1 cellular context compared by ENCODE assay signal in genomic region chr6:99568103-99568933, GRCh38.
TF ChIP-seq lines count a peak whose summit lies in the region.

CCNC (minus strand) TSS chr6:99568660; CDS start chr6:99568527, 133 bp downstream.

TF ChIP-seq in HepG2, 621 proteins besides CTCF, POLR2A, EP300 and RAD21 (continued from another document and continues in another):
- TF ChIP-seq SNAPC5 (CRISPR knock-in tag; IDR thresholded peaks at IDR 0.05; ENCODE audit: borderline replicate concordance): 0 out of 2 replicates have a peak, but pooled peaks have one; percentile 74
- TF ChIP-seq FIP1L1 (IDR thresholded peaks at IDR 0.05; ENCODE audit: borderline replicate concordance, insufficient read depth, low read depth, low read length): 0 out of 2 replicates have a peak, but pooled peaks have one; percentile 53
- TF ChIP-seq ZNF549 (CRISPR knock-in tag; IDR thresholded peaks at IDR 0.05): 0 out of 2 replicates have a peak, but pooled peaks have one; percentile 35
- no peak for TF ChIP-seq HNRNPK (IDR thresholded peaks at IDR 0.05; ENCODE audit: low read depth, low read length, poor library complexity, severe bottlenecking)
- TF ChIP-seq, protein P1, sequence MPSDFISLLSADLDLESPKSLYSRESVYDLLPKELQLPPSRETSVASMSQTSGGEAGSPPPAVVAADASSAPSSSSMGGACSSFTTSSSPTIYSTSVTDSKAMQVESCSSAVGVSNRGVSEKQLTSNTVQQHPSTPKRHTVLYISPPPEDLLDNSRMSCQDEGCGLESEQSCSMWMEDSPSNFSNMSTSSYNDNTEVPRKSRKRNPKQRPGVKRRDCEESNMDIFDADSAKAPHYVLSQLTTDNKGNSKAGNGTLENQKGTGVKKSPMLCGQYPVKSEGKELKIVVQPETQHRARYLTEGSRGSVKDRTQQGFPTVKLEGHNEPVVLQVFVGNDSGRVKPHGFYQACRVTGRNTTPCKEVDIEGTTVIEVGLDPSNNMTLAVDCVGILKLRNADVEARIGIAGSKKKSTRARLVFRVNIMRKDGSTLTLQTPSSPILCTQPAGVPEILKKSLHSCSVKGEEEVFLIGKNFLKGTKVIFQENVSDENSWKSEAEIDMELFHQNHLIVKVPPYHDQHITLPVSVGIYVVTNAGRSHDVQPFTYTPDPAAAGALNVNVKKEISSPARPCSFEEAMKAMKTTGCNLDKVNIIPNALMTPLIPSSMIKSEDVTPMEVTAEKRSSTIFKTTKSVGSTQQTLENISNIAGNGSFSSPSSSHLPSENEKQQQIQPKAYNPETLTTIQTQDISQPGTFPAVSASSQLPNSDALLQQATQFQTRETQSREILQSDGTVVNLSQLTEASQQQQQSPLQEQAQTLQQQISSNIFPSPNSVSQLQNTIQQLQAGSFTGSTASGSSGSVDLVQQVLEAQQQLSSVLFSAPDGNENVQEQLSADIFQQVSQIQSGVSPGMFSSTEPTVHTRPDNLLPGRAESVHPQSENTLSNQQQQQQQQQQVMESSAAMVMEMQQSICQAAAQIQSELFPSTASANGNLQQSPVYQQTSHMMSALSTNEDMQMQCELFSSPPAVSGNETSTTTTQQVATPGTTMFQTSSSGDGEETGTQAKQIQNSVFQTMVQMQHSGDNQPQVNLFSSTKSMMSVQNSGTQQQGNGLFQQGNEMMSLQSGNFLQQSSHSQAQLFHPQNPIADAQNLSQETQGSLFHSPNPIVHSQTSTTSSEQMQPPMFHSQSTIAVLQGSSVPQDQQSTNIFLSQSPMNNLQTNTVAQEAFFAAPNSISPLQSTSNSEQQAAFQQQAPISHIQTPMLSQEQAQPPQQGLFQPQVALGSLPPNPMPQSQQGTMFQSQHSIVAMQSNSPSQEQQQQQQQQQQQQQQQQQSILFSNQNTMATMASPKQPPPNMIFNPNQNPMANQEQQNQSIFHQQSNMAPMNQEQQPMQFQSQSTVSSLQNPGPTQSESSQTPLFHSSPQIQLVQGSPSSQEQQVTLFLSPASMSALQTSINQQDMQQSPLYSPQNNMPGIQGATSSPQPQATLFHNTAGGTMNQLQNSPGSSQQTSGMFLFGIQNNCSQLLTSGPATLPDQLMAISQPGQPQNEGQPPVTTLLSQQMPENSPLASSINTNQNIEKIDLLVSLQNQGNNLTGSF (CRISPR knock-in tag; IDR thresholded peaks at IDR 0.05): 0 out of 2 replicates have a peak, but pooled peaks have one; percentile 70
- peak; percentile 91 for TF ChIP-seq MIXL1 (CRISPR knock-in tag; IDR thresholded peaks at IDR 0.05)
- peak; percentile 99 for TF ChIP-seq KMT2B (CRISPR knock-in tag; IDR thresholded peaks at IDR 0.05)
- TF ChIP-seq, protein P2, sequence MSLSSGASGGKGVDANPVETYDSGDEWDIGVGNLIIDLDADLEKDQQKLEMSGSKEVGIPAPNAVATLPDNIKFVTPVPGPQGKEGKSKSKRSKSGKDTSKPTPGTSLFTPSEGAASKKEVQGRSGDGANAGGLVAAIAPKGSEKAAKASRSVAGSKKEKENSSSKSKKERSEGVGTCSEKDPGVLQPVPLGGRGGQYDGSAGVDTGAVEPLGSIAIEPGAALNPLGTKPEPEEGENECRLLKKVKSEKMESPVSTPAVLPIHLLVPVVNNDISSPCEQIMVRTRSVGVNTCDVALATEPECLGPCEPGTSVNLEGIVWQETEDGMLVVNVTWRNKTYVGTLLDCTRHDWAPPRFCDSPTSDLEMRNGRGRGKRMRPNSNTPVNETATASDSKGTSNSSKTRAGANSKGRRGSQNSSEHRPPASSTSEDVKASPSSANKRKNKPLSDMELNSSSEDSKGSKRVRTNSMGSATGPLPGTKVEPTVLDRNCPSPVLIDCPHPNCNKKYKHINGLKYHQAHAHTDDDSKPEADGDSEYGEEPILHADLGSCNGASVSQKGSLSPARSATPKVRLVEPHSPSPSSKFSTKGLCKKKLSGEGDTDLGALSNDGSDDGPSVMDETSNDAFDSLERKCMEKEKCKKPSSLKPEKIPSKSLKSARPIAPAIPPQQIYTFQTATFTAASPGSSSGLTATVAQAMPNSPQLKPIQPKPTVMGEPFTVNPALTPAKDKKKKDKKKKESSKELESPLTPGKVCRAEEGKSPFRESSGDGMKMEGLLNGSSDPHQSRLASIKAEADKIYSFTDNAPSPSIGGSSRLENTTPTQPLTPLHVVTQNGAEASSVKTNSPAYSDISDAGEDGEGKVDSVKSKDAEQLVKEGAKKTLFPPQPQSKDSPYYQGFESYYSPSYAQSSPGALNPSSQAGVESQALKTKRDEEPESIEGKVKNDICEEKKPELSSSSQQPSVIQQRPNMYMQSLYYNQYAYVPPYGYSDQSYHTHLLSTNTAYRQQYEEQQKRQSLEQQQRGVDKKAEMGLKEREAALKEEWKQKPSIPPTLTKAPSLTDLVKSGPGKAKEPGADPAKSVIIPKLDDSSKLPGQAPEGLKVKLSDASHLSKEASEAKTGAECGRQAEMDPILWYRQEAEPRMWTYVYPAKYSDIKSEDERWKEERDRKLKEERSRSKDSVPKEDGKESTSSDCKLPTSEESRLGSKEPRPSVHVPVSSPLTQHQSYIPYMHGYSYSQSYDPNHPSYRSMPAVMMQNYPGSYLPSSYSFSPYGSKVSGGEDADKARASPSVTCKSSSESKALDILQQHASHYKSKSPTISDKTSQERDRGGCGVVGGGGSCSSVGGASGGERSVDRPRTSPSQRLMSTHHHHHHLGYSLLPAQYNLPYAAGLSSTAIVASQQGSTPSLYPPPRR (CRISPR knock-in tag; IDR thresholded peaks at IDR 0.05; ENCODE audit: borderline replicate concordance): 0 out of 2 replicates have a peak, but pooled peaks have one; percentile 36
- TF ChIP-seq MLXIP (CRISPR knock-in tag; IDR thresholded peaks at IDR 0.05; ENCODE audit: borderline replicate concordance): peak; percentile 65; the same call in 1 of the 2 replicates
- TF ChIP-seq ZFP37 (CRISPR knock-in tag; IDR thresholded peaks at IDR 0.05; ENCODE audit: borderline replicate concordance): no peak
- peak; percentile 33; the same call in 1 of the 2 replicates for TF ChIP-seq FOXM1 (CRISPR knock-in tag; IDR thresholded peaks at IDR 0.05)
- TF ChIP-seq ADNP (CRISPR knock-in tag; IDR thresholded peaks at IDR 0.05): no peak
- peak; percentile 71 for TF ChIP-seq HIVEP1 (CRISPR knock-in tag; IDR thresholded peaks at IDR 0.05)
- 0 out of 2 replicates have a peak, but pooled peaks have one; percentile 70 for TF ChIP-seq ZSCAN12 (CRISPR knock-in tag; IDR thresholded peaks at IDR 0.05)
- peak; percentile 79 for TF ChIP-seq ZNF709 (CRISPR knock-in tag; IDR thresholded peaks at IDR 0.05)
- peak; percentile 84 for TF ChIP-seq HES4 (CRISPR knock-in tag; IDR thresholded peaks at IDR 0.05; ENCODE audit: borderline replicate concordance)
- no peak for TF ChIP-seq KDM6A (CRISPR knock-in tag; IDR thresholded peaks at IDR 0.05; ENCODE audit: low read depth)
- TF ChIP-seq POGK (CRISPR knock-in tag; conservative IDR thresholded peaks at IDR 0.05): peak; percentile 95; the same call in 1 of the 2 replicates
- TF ChIP-seq SPEN (CRISPR knock-in tag; IDR thresholded peaks at IDR 0.05; ENCODE audit: low read depth): peak; percentile 89
- no peak for TF ChIP-seq ZNF83 (CRISPR knock-in tag; IDR thresholded peaks at IDR 0.05; ENCODE audit: borderline replicate concordance)
- TF ChIP-seq SP5 (CRISPR knock-in tag; IDR thresholded peaks at IDR 0.05; ENCODE audit: borderline replicate concordance, low read depth): peak; percentile 52; the same call in 1 of the 2 replicates
- no peak for TF ChIP-seq ZNF253 (CRISPR knock-in tag; IDR thresholded peaks at IDR 0.05; ENCODE audit: borderline replicate concordance)
- no peak for TF ChIP-seq ZNF234 (CRISPR knock-in tag; conservative IDR thresholded peaks at IDR 0.05)
- peak; percentile 86 for TF ChIP-seq MED1 (CRISPR knock-in tag; IDR thresholded peaks at IDR 0.05)
- TF ChIP-seq HDAC6 (IDR thresholded peaks at IDR 0.05; ENCODE audit: low read depth, low read length): no peak
- TF ChIP-seq TCF7 (IDR thresholded peaks at IDR 0.05; ENCODE audit: low read depth): no peak
- TF ChIP-seq IKZF5 (CRISPR knock-in tag; IDR thresholded peaks at IDR 0.05): peak; percentile 95
- no peak for TF ChIP-seq ZNF484 (CRISPR knock-in tag; IDR thresholded peaks at IDR 0.05; ENCODE audit: borderline replicate concordance, low read depth)
- peak; percentile 97 for TF ChIP-seq HMGXB4 (CRISPR knock-in tag; IDR thresholded peaks at IDR 0.05; ENCODE audit: borderline replicate concordance in 1 of 2, low read depth in 1 of 2)
- TF ChIP-seq, protein P3, sequence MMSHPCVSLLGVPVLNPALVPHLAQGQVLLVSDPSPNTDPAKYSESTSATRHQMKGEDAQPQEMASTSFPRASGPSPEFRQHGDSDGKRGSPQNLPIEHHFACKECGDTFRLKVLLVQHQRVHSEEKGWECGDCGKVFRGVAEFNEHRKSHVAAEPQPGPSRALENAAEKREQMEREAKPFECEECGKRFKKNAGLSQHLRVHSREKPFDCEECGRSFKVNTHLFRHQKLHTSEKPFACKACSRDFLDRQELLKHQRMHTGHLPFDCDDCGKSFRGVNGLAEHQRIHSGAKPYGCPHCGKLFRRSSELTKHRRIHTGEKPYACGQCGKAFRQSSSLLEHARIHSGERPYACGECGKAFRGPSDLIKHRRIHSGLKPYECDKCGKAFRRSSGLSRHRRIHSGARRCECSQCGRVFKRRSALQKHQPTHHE (CRISPR knock-in tag; IDR thresholded peaks at IDR 0.05; ENCODE audit: borderline replicate concordance): peak; percentile 94
- no peak for TF ChIP-seq ZNF879 (CRISPR knock-in tag; IDR thresholded peaks at IDR 0.05)
- no peak for TF ChIP-seq MAFF (IDR thresholded peaks at IDR 0.05; ENCODE audit: low read depth, low read length)
- TF ChIP-seq, protein P4, sequence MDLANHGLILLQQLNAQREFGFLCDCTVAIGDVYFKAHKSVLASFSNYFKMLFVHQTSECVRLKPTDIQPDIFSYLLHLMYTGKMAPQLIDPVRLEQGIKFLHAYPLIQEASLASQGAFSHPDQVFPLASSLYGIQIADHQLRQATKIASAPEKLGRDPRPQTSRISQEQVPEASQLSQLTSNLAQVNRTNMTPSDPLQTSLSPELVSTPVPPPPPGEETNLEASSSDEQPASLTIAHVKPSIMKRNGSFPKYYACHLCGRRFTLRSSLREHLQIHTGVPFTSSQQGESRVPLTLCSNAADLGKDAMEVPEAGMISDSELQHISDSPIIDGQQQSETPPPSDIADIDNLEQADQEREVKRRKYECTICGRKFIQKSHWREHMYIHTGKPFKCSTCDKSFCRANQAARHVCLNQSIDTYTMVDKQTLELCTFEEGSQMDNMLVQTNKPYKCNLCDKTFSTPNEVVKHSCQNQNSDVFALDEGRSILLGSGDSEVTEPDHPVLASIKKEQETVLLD (CRISPR knock-in tag; IDR thresholded peaks at IDR 0.05; ENCODE audit: low read depth): peak; percentile 95
